In genomic region chr11:17077520-17078401, GRCh38 we compare ENCODE assay signal across 8 cellular contexts. TPM values are rescaled to one million over a fixed set of nuclear protein-coding genes. Genes with fewer than 3 reads are reported as not detected.
DNase-seq lines count a peak whose midpoint lies in the region; ATAC-seq, FAIRE-seq and TF ChIP-seq lines count a peak whose summit lies in the region.

TSS of gene RPS13 (minus strand) at chr11:17077667. CDS start at chr11:17077641, 26 bp downstream.

- H3K27ac ChIP-seq in OCI-LY3 (ENCODE audit: low read length) = peak within 1 kb of the TSS; percentile 75
- peak within 1 kb of the TSS; percentile 76 for H3K27ac ChIP-seq in endothelial cell of umbilical vein (ENCODE audit: insufficient read depth, low read depth, low read length)

- peaks cover 14% of the 10 kb centered on the region for H3K4me1 ChIP-seq in OCI-LY3 (ENCODE audit: low read length)
- H3K4me1 ChIP-seq in endothelial cell of umbilical vein (ENCODE audit: control insufficient read depth, extremely low read depth, insufficient read depth, low read length) = peaks cover 14% of the 10 kb centered on the region

- H3K9me1 ChIP-seq in endothelial cell of umbilical vein (replicated peaks; ENCODE audit: control insufficient read depth, extremely low read depth, insufficient read depth, low read length) = no peaks in the 10 kb centered on the region

- 0 out of 2 replicates have a peak, but pooled peaks cover 5% of the 10 kb centered on the region for H4K20me1 ChIP-seq in OCI-LY3 (ENCODE audit: insufficient read depth, low read length)
- H4K20me1 ChIP-seq in endothelial cell of umbilical vein (replicated peaks; ENCODE audit: control insufficient read depth, extremely low read depth, insufficient read depth, low read length) = peaks cover 2% of the 10 kb centered on the region

- DNase-seq in D341Med (ENCODE audit: low spot score) (peak; percentile 95), HuH-7 (ENCODE audit: low spot score) (peak; percentile 80), endothelial cell of umbilical vein (ENCODE audit: low read depth, low spot score) (peak; percentile 100), midbrain (lab: John Stamatoyannopoulos, UW) (peak; percentile 99)
- peak; percentile 94 for DNase-seq in activated CD8-positive, alpha-beta memory T cell treated with anti-CD3 and anti-CD28 coated beads, Interleukin-2, amount 50 U/mL, for 48 hours
- peak; percentile 86 to 88 for DNase-seq in stimulated activated CD8-positive, alpha-beta memory T cell treated with anti-CD3 and anti-CD28 coated beads, Interleukin-2, amount 100 ng/mL, for 1 hour (ENCODE audit: low read depth in 2 of 2)

- TF ChIP-seq CTCF in OCI-LY3 (IDR thresholded peaks at IDR 0.05; ENCODE audit: low read depth, low read length) (no peak), endothelial cell of umbilical vein (IDR thresholded peaks at IDR 0.05; ENCODE audit: extremely low read depth in 1 of 2, insufficient read depth in 1 of 2, low read depth in 1 of 2, low read length in 2 of 2) (no peak)

- H3K27me3 ChIP-seq in OCI-LY3 (ENCODE audit: low read depth, low read length) (no peaks in the 10 kb centered on the region), endothelial cell of umbilical vein (ENCODE audit: control insufficient read depth in 2 of 2, insufficient read depth in 2 of 2, low read length in 2 of 2) (no peaks in the 10 kb centered on the region)

- intact Hi-C loops in endothelial cell of umbilical vein (cut with micrococcal nuclease) = loop anchor here (1.0 to 5.0 kb wide), 6 partner anchors 132 to 1245 kb away; partner anchors contain the start of genes C11orf58, GTF2H1, HPS5 and NUCB2

- peak within 1 kb of the TSS; percentile 92 for H3K4me3 ChIP-seq in OCI-LY3 (ENCODE audit: low read length)
- H3K4me3 ChIP-seq in endothelial cell of umbilical vein (replicated peaks in 1 of 3; ENCODE audit: insufficient read depth in 1 of 3, low read depth in 1 of 3, low read length in 3 of 3) = peak within 1 kb of the TSS; percentile 69 to 90 (median 83)

- peak; percentile 99 for FAIRE-seq in endothelial cell of umbilical vein (lab: Jason Lieb, UNC)

- dilution Hi-C loops in endothelial cell of umbilical vein (cut with MboI; ENCODE audit: extremely low pct_ligation_motif_present, low sequenced_read_pairs) = no loop called here

- peaks cover 42% of the 10 kb centered on the region for H3K79me2 ChIP-seq in OCI-LY3 (ENCODE audit: low read length)
- peaks cover 27% of the 10 kb centered on the region for H3K79me2 ChIP-seq in endothelial cell of umbilical vein (ENCODE audit: control insufficient read depth, insufficient read depth, low read length)

- H3K36me3 ChIP-seq in OCI-LY3 (replicated peaks; ENCODE audit: low read depth, low read length) (peaks cover 32% of the 10 kb centered on the region), endothelial cell of umbilical vein (ENCODE audit: control insufficient read depth in 2 of 2, extremely low read depth in 1 of 2, insufficient read depth in 2 of 2, low read length in 2 of 2) (peaks cover 3 to 4% of the 10 kb centered on the region in 2 experiments)

- peak; percentile 99 for TF ChIP-seq POLR2A in endothelial cell of umbilical vein (IDR thresholded peaks at IDR 0.05; ENCODE audit: low read depth, low read length)

- H3K9ac ChIP-seq in OCI-LY3 (ENCODE audit: low read length) (peak within 1 kb of the TSS; percentile 99), endothelial cell of umbilical vein (replicated peaks; ENCODE audit: extremely low read depth, insufficient read depth, low read length) (peak within 1 kb of the TSS; percentile 95)

- ATAC-seq in GM21515 (IDR thresholded peaks at IDR 0.05; ENCODE audit: unreplicated experiment) = peak; percentile 96

- BruUV-seq in endothelial cell of umbilical vein (replicated peaks; lab: Mats Ljungman, UMichigan) = TSS peak; percentile 96

- H2AFZ ChIP-seq in OCI-LY3 (ENCODE audit: low read depth, low read length) (peak within 1 kb of the TSS; percentile 44), endothelial cell of umbilical vein (ENCODE audit: low read depth, low read length) (peak within 1 kb of the TSS; percentile 69)

- no peaks in the 10 kb centered on the region for H3K9me3 ChIP-seq in OCI-LY3 (ENCODE audit: insufficient read depth, low read length)
- H3K9me3 ChIP-seq in endothelial cell of umbilical vein (replicated peaks; ENCODE audit: control insufficient read depth, insufficient read depth, low read length) = no peaks in the 10 kb centered on the region

- H3K4me2 ChIP-seq in OCI-LY3 (ENCODE audit: low read length) (peak within 1 kb of the TSS; percentile 100), endothelial cell of umbilical vein (ENCODE audit: insufficient read depth, low read length) (peak within 1 kb of the TSS; percentile 91)

- POLR2A ChIA-PET in endothelial cell of umbilical vein (lab: Charles Lee) = interaction anchor here (0.6 to 1.4 kb wide), 8 partner anchors 11 to 275 kb away, joined by 3 to 7 read pairs (median 4); no protein-coding TSS in a partner anchor

- CTCF ChIA-PET in endothelial cell of umbilical vein (lab: Charles Lee) = interaction anchor here (0.6 to 2.3 kb wide), 14 partner anchors 10 to 466 kb away, joined by 3 to 8 read pairs (median 4); partner anchors contain the start of genes PIK3C2A and USH1C

TF ChIP-seq in endothelial cell of umbilical vein, 7 proteins besides CTCF, POLR2A, EP300 and RAD21:
- TF ChIP-seq MYC (IDR thresholded peaks at IDR 0.05; ENCODE audit: low read depth, low read length) (peak; percentile 27), JUN (IDR thresholded peaks at IDR 0.05; ENCODE audit: borderline replicate concordance, insufficient read depth, insufficient read length, low read depth) (peak; percentile 64), GATA2 (IDR thresholded peaks at IDR 0.05; ENCODE audit: insufficient read depth, insufficient read length, low read depth, low read length) (peak; percentile 41), FOS (IDR thresholded peaks at IDR 0.05; ENCODE audit: borderline replicate concordance, insufficient read depth, low read length) (peak; percentile 19), MAX (IDR thresholded peaks at IDR 0.05; ENCODE audit: insufficient read depth, insufficient read length) (peak; percentile 88), POLR2AphosphoS5 (IDR thresholded peaks at IDR 0.05; ENCODE audit: insufficient read depth, low read depth, low read length) (peak; percentile 99), EZH2 (IDR thresholded peaks at IDR 0.05; ENCODE audit: borderline replicate concordance, low read depth, low read length, severe bottlenecking) (no peak)
TF ChIP-seq in endothelial cell of umbilical vein: peak in this region for 6.

RNA-seq across cellular contexts. Expression of gene RPS13, which starts in this region (rescaled TPM):
- total RNA-seq in endothelial cell of umbilical vein = 1,051 and 1,169 TPM in 2 replicates
- polyA plus RNA-seq in endothelial cell of umbilical vein = 1,276 and 1,745 TPM in 2 replicates
- polyA plus RNA-seq in endothelial cell of umbilical vein (2011; cell fraction: cytosol; rRNA removed) = 1,087 and 1,290 TPM in 2 replicates
- 369 and 387 TPM in 2 replicates for polyA plus RNA-seq in endothelial cell of umbilical vein (2011; cell fraction: nucleus; rRNA removed)
- polyA plus RNA-seq in endothelial cell of umbilical vein (2012) = 1,954 and 2,335 TPM in 2 replicates
- 768 and 871 TPM in 2 replicates for polyA minus RNA-seq in endothelial cell of umbilical vein
- 282 TPM for polyA minus RNA-seq in endothelial cell of umbilical vein (2011; cell fraction: cytosol; rRNA and poly(A)+ RNA removed)
- polyA minus RNA-seq in endothelial cell of umbilical vein (2011; cell fraction: nucleus; rRNA and poly(A)+ RNA removed) = 256 and 260 TPM in 2 replicates

Comparison
In these comparisons a context has a peak if more than half of its experiments do, and no peak if none do; other contexts are left out.
1. Peak in every context shown above with its lines: DNase-seq, ATAC-seq, H3K4me3 ChIP-seq and H3K27ac ChIP-seq.